2 cellular contexts compared by ENCODE assay signal in genomic region chr19:55391702-55392615, GRCh38.
TF ChIP-seq lines count a peak whose summit lies in the region.

No MANE protein-coding gene starts in this region.

TF ChIP-seq in A549, 52 proteins besides CTCF, POLR2A, EP300 and RAD21:
- TF ChIP-seq, protein P1, sequence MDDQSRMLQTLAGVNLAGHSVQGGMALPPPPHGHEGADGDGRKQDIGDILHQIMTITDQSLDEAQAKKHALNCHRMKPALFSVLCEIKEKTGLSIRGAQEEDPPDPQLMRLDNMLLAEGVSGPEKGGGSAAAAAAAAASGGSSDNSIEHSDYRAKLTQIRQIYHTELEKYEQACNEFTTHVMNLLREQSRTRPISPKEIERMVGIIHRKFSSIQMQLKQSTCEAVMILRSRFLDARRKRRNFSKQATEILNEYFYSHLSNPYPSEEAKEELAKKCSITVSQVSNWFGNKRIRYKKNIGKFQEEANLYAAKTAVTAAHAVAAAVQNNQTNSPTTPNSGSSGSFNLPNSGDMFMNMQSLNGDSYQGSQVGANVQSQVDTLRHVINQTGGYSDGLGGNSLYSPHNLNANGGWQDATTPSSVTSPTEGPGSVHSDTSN (IDR thresholded peaks at IDR 0.05) = 0 out of 2 replicates have a peak, but pooled peaks have one; percentile 55
- no peak for TF ChIP-seq GATA3 (IDR thresholded peaks at IDR 0.05; ENCODE audit: borderline replicate concordance)
- no peak for TF ChIP-seq BHLHE40 (IDR thresholded peaks at IDR 0.05; ENCODE audit: low read depth, low read length)
- TF ChIP-seq CEBPB (IDR thresholded peaks at IDR 0.05) = peak in 1 of 2 experiments; percentile 74; a peak in 2 of 4 replicates
- 0 out of 3 replicates have a peak, but pooled peaks have one; percentile 28 for TF ChIP-seq BCL3 (IDR thresholded peaks at IDR 0.05)
- TF ChIP-seq, protein P2, sequence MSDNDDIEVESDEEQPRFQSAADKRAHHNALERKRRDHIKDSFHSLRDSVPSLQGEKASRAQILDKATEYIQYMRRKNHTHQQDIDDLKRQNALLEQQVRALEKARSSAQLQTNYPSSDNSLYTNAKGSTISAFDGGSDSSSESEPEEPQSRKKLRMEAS (IDR thresholded peaks at IDR 0.05) = peak; percentile 17; the same call in 1 of the 2 replicates
- 0 out of 2 replicates have a peak, but pooled peaks have one; percentile 3 for TF ChIP-seq POLR2AphosphoS2 (conservative IDR thresholded peaks at IDR 0.05; ENCODE audit: low read length)
- TF ChIP-seq FOSB (CRISPR knock-in tag; IDR thresholded peaks at IDR 0.05) = no peak
- TF ChIP-seq FOSL2 (IDR thresholded peaks at IDR 0.05) = no peak
- TF ChIP-seq FOSL2 (CRISPR knock-in tag; IDR thresholded peaks at IDR 0.05) = peak; percentile 28

TF ChIP-seq in WTC11, 78 proteins besides CTCF, POLR2A, EP300 and RAD21:
- TF ChIP-seq, protein P3, sequence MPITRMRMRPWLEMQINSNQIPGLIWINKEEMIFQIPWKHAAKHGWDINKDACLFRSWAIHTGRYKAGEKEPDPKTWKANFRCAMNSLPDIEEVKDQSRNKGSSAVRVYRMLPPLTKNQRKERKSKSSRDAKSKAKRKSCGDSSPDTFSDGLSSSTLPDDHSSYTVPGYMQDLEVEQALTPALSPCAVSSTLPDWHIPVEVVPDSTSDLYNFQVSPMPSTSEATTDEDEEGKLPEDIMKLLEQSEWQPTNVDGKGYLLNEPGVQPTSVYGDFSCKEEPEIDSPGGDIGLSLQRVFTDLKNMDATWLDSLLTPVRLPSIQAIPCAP (CRISPR knock-in tag; IDR thresholded peaks at IDR 0.05) = no peak
- peak; percentile 96 for TF ChIP-seq ZNF121 (CRISPR knock-in tag; IDR thresholded peaks at IDR 0.05)
- no peak for TF ChIP-seq CBFB (CRISPR knock-in tag; IDR thresholded peaks at IDR 0.05; ENCODE audit: low read depth)
- no peak for TF ChIP-seq RELA (CRISPR knock-in tag; IDR thresholded peaks at IDR 0.05; ENCODE audit: borderline replicate concordance)
- no peak; the same call in 1 of the 2 replicates for TF ChIP-seq AR (CRISPR knock-in tag; IDR thresholded peaks at IDR 0.05)
- TF ChIP-seq NR1H2 (CRISPR knock-in tag; IDR thresholded peaks at IDR 0.05) = no peak
- TF ChIP-seq, protein P2 (CRISPR knock-in tag; IDR thresholded peaks at IDR 0.05) = no peak
